ENCODE assay signal across 14 cellular contexts in the genomic region with DNA sequence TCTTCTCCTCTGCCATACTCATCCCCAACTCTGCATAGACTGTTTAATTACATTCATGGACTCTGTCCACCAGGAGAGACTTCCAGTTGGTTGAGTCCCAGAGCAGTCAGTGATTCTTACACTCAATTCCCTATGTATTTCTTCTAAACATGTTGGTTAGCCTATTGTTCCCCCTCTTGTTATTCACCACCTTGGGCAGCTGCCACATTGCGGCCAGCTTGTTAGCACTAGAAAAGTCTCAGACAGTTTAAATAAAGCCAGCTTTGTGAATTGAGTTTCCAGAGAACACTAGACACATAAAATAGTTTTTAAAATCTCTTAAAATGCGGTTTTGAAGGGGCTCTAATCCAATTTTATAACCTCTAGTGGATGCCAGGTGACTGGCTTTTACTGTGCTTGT.
"Had no signal": no experiment of that assay in that cellular context is flagged by ENCODE, and none has a peak within 500 bp of the region (broad histone marks: within the 10 kb centered on the region; RNA-seq: fewer than 3 reads in every experiment).

No MANE protein-coding gene starts in this region.

- ATAC-seq: activated CD8-positive, alpha-beta T cell treated with anti-CD3 and anti-CD28 coated beads, Interleukin-2, amount 10 ng/mL, durations not matched to agents 7 days and 5 days; foreskin keratinocyte; WTC11 had no signal

- DNase-seq: activated CD4-positive, alpha-beta T cell treated with anti-CD3 and anti-CD28 coated beads for 48 hours; activated CD8-positive, alpha-beta T cell treated with anti-CD3 and anti-CD28 coated beads, Interleukin-2, amount 10 ng/mL, durations not matched to agents 7 days and 5 days; activated naive CD4-positive, alpha-beta T cell treated with anti-CD3 and anti-CD28 coated beads, Interleukin-2, amount 10 ng/mL, durations not matched to agents 7 days and 5 days; endodermal cell; left ventricle myocardium inferior; mesenchymal stem cell; nephron progenitor cell; stimulated activated CD4-positive, alpha-beta T cell treated with anti-CD3 and anti-CD28 coated beads, Interleukin-12 subunit alpha, Interleukin-12 subunit beta, amount 100 ng/mL, for 4 hours; stimulated activated naive CD4-positive, alpha-beta T cell treated with Interleukin-2 at 50 U/mL for 16 hours; T-helper 1 cell; upper lobe of left lung had no signal

- H3K4me3 ChIP-seq: esophagus muscularis mucosa, left ventricle myocardium inferior, upper lobe of left lung had no signal
